33 cellular contexts compared by ENCODE assay signal in the genomic region with DNA sequence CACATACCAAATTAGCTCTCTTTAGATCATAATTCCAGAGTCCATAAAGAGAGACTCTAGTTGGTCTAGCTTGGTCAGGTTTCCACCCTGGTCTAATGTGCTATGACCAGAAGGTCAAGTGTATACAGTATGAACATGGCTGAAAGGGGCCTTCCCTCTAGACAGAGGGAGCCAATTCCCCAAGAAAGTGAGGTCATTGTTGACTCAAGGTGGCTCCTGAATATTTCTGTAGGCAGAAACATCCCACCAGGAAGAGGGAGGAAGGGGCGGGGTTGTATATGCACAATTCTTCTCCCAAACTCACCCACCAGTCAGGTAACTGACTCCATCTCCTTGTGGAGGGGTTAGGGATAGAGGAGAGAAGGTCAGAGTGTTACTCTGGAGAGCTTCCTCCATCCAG.
"Had no signal": no experiment of that assay in that cellular context is flagged by ENCODE, and none has a peak within 500 bp of the region (broad histone marks: within the 10 kb centered on the region; RNA-seq: fewer than 3 reads in every experiment).

No MANE protein-coding gene starts in this region.

- H3K27me3 Mint-ChIP-seq: activated CD4-positive, alpha-beta memory T cell treated with anti-CD3 and anti-CD28 coated beads for 36 hours; activated CD4-positive, alpha-beta T cell treated with anti-CD3 and anti-CD28 coated beads, Interleukin-2, amount 10 ng/mL, durations not matched to agents 24 days and 14 days; naive thymus-derived CD8-positive, alpha-beta T cell; stimulated activated naive CD8-positive, alpha-beta T cell treated with anti-CD3 and anti-CD28 coated beads, Interleukin-15, amount 100 ng/mL, for 72 hours had no signal

- H3K9ac ChIP-seq: parathyroid adenoma had no signal

- H3K36me3 ChIP-seq: esophagus muscularis mucosa, heart right ventricle, right atrium auricular region, thyroid gland, WERI-Rb-1 had no signal

- H2AFZ ChIP-seq: parathyroid adenoma had no signal

- H3K27ac Mint-ChIP-seq: activated CD4-positive, alpha-beta memory T cell treated with anti-CD3 and anti-CD28 coated beads for 36 hours; activated CD4-positive, alpha-beta T cell treated with anti-CD3 and anti-CD28 coated beads, Interleukin-2, amount 10 ng/mL, durations not matched to agents 24 days and 14 days; activated T-helper 1 cell treated with anti-CD3 and anti-CD28 coated beads, Interleukin-12 subunit alpha, Interleukin-12 subunit beta, Interleukin-2, Interleukin-4 antibody, amounts not matched to agents 30 ng/mL and 10 ng/mL and 1 ng/mL, durations not matched to agents 14 hours and 24 hours and 36 hours; mesothelial cell of epicardium; stimulated activated memory B cell treated with anti-CD40 and anti-IgM and Interleukin-4, amounts not matched to agents 10 μg/mL and 1 μg/mL and 100 μg/mL, for 72 hours; stimulated activated naive CD8-positive, alpha-beta T cell treated with anti-CD3 and anti-CD28 coated beads, Interleukin-15, amount 100 ng/mL, for 72 hours; T-helper 17 cell had no signal

- H3K36me3 Mint-ChIP-seq: activated CD4-positive, alpha-beta memory T cell treated with anti-CD3 and anti-CD28 coated beads for 36 hours; mesothelial cell of epicardium; naive thymus-derived CD8-positive, alpha-beta T cell; stimulated activated memory B cell treated with anti-CD40 and anti-IgM and Interleukin-4, amounts not matched to agents 10 μg/mL and 1 μg/mL and 100 μg/mL, for 72 hours had no signal

- DNase-seq: activated CD4-positive, alpha-beta memory T cell treated with anti-CD3 and anti-CD28 coated beads for 36 hours; activated CD4-positive, alpha-beta T cell treated with anti-CD3 and anti-CD28 coated beads, Interleukin-2, amount 10 ng/mL, durations not matched to agents 24 days and 14 days; activated CD8-positive, alpha-beta memory T cell treated with anti-CD3 and anti-CD28 coated beads, Interleukin-2, amount 50 U/mL, for 4 hours; activated gamma-delta T cell treated with Interleukin-2 at 50 U/mL for 16 hours; activated naive CD4-positive, alpha-beta T cell treated with anti-CD3 and anti-CD28 coated beads, Interleukin-2, amount 50 U/mL, for 16 hours; activated T-cell treated with anti-CD3 and anti-CD28 coated beads, Interleukin-2, amount 50 U/mL, for 1 hour; amniotic stem cell; central memory CD4-positive, alpha-beta T cell; endodermal cell; foreskin keratinocyte; heart right ventricle; kidney glomerular epithelial cell; naive thymus-derived CD8-positive, alpha-beta T cell; occipital lobe; psoas muscle; stimulated activated CD4-positive, alpha-beta T cell treated with anti-CD3 and anti-CD28 coated beads, Interleukin-1b, Interleukin-23, amount 100 ng/mL, for 48 hours; stimulated activated CD4-positive, alpha-beta T cell treated with anti-CD3 and anti-CD28 coated beads, Interleukin-4, amount 100 ng/mL, for 4 hours; stimulated activated CD8-positive, alpha-beta memory T cell treated with anti-CD3 and anti-CD28 coated beads, Interleukin-4, amount 100 ng/mL, for 48 hours; stimulated activated naive CD8-positive, alpha-beta T cell treated with anti-CD3 and anti-CD28 coated beads, Interleukin-15, amount 100 ng/mL, for 72 hours; substantia nigra; T-helper 17 cell; T1000; thyroid gland; WERI-Rb-1 had no signal

- H3K9me3 Mint-ChIP-seq: activated CD4-positive, alpha-beta memory T cell treated with anti-CD3 and anti-CD28 coated beads for 36 hours; activated T-helper 1 cell treated with anti-CD3 and anti-CD28 coated beads, Interleukin-12 subunit alpha, Interleukin-12 subunit beta, Interleukin-2, Interleukin-4 antibody, amounts not matched to agents 30 ng/mL and 10 ng/mL and 1 ng/mL, durations not matched to agents 14 hours and 24 hours and 36 hours; naive thymus-derived CD8-positive, alpha-beta T cell; stimulated activated memory B cell treated with anti-CD40 and anti-IgM and Interleukin-4, amounts not matched to agents 10 μg/mL and 1 μg/mL and 100 μg/mL, for 72 hours; stimulated activated naive CD8-positive, alpha-beta T cell treated with anti-CD3 and anti-CD28 coated beads, Interleukin-15, amount 100 ng/mL, for 72 hours had no signal

- ATAC-seq: activated CD4-positive, CD25-positive, alpha-beta regulatory T cell treated with anti-CD3 and anti-CD28 coated beads, Interleukin-2, amount 50 U/mL, for 24 hours; foreskin keratinocyte; heart right ventricle; naive thymus-derived CD8-positive, alpha-beta T cell; psoas muscle; stimulated activated naive CD8-positive, alpha-beta T cell treated with anti-CD3 and anti-CD28 coated beads, Interleukin-15, amount 100 ng/mL, for 72 hours; T-helper 17 cell had no signal

- H3K4me3 ChIP-seq: esophagus muscularis mucosa, heart right ventricle, psoas muscle, right atrium auricular region, smooth muscle cell, thyroid gland had no signal

- H3K4me1 Mint-ChIP-seq: stimulated activated memory B cell treated with anti-CD40 and anti-IgM and Interleukin-4, amounts not matched to agents 10 μg/mL and 1 μg/mL and 100 μg/mL, for 72 hours had no signal

- H3K79me2 ChIP-seq: parathyroid adenoma had no signal

- H3K27me3 ChIP-seq: esophagus muscularis mucosa, foreskin keratinocyte, heart right ventricle, right atrium auricular region, thyroid gland had no signal

- H3K4me1 ChIP-seq: parathyroid adenoma, right atrium auricular region had no signal

- H3K4me2 ChIP-seq: smooth muscle cell had no signal

- H3K9me3 ChIP-seq: esophagus muscularis mucosa, heart right ventricle, psoas muscle, right atrium auricular region, thyroid gland had no signal

- H3K27ac ChIP-seq: esophagus muscularis mucosa, foreskin keratinocyte, heart right ventricle, parathyroid adenoma, psoas muscle, right atrium auricular region, thyroid gland, WERI-Rb-1 had no signal

- H3K4me3 Mint-ChIP-seq: activated CD4-positive, alpha-beta memory T cell treated with anti-CD3 and anti-CD28 coated beads for 36 hours; activated CD4-positive, alpha-beta T cell treated with anti-CD3 and anti-CD28 coated beads, Interleukin-2, amount 10 ng/mL, durations not matched to agents 24 days and 14 days; activated T-helper 1 cell treated with anti-CD3 and anti-CD28 coated beads, Interleukin-12 subunit alpha, Interleukin-12 subunit beta, Interleukin-2, Interleukin-4 antibody, amounts not matched to agents 30 ng/mL and 10 ng/mL and 1 ng/mL, durations not matched to agents 14 hours and 24 hours and 36 hours; endodermal cell; mesothelial cell of epicardium; naive thymus-derived CD8-positive, alpha-beta T cell; neural crest cell; stimulated activated memory B cell treated with anti-CD40 and anti-IgM and Interleukin-4, amounts not matched to agents 10 μg/mL and 1 μg/mL and 100 μg/mL, for 72 hours; stimulated activated naive CD8-positive, alpha-beta T cell treated with anti-CD3 and anti-CD28 coated beads, Interleukin-15, amount 100 ng/mL, for 72 hours; T-helper 17 cell had no signal
